Comparison of ENCODE assay signal across 9 cellular contexts in genomic region chr10:84541289-84541637, GRCh38.
DNase-seq lines count a peak whose midpoint lies in the region; ATAC-seq and TF ChIP-seq lines count a peak whose summit lies in the region.
"Had no signal": no experiment of that assay in that cellular context is flagged by ENCODE, and none has a peak within 500 bp of the region (broad histone marks: within the 10 kb centered on the region; RNA-seq: fewer than 3 reads in every experiment).

No MANE protein-coding gene starts in this region.

- DNase-seq in DND-41 (no peak), IMR-90 (no peak), ecto neural progenitor cell (ENCODE audit: low spot score) (peak; percentile 61), natural killer cell (no peak), NCI-H128 (lab: John Stamatoyannopoulos, UW; ENCODE audit: unreplicated experiment) (no peak), NCI-H1048 (lab: John Stamatoyannopoulos, UW) (no peak)
- DNase-seq: NCI-H1436 treated with DMSO at 0.1 percent for 48 hours had no signal

- CTCF ChIA-PET in IMR-90 (lab: Yijun Ruan, JAX) = interaction anchor here (1.2 kb wide), 1 partner anchor 20 kb away, joined by 4 read pairs; no protein-coding TSS in a partner anchor

- POLR2A ChIA-PET in IMR-90 (lab: Charles Lee; ENCODE audit: unreplicated experiment) = no interaction called here

- H3K4ac ChIP-seq in IMR-90 (ENCODE audit: low read depth, low read length) = no peak overlapping the region; the same call in 1 of the 2 replicates

- peaks cover 7 to 12% of the 10 kb centered on the region in 2 donors for H3K4me1 Mint-ChIP-seq in natural killer cell

- H3K36me3 Mint-ChIP-seq in natural killer cell = no peaks in the 10 kb centered on the region

- no peak overlapping the region for H3K14ac ChIP-seq in IMR-90 (replicated peaks; ENCODE audit: low read depth, low read length)

- H2AK9ac ChIP-seq in IMR-90 (replicated peaks; ENCODE audit: low read depth, low read length, poor library complexity) = peak overlapping the region; percentile 58

- H3K18ac ChIP-seq in IMR-90 (ENCODE audit: low read depth, low read length) = no peak overlapping the region

- H2BK5ac ChIP-seq in IMR-90 (ENCODE audit: low read depth, low read length, poor library complexity, severe bottlenecking) = no peak overlapping the region

- intact Hi-C loops in IMR-90 (cut with micrococcal nuclease) = no loop called here
- intact Hi-C loops in natural killer cell (cut with micrococcal nuclease) = no loop called here

- H3K79me1 ChIP-seq in IMR-90 (ENCODE audit: low read depth in 1 of 2, low read length in 2 of 2) = no peaks in the 10 kb centered on the region

- dilution Hi-C loops in IMR-90 (cut with HindIII; ENCODE audit: low sequenced_read_pairs, unreplicated experiment) = no loop called here

- ATAC-seq in DND-41 (ENCODE audit: insufficient read depth, low read depth) = no peak
- no peak for ATAC-seq in IMR-90 (ENCODE audit: low read depth)
- no peak for ATAC-seq in natural killer cell
- no peak for ATAC-seq in GM19324 (IDR thresholded peaks at IDR 0.05; ENCODE audit: low FRiP score, unreplicated experiment)
- ATAC-seq in HG02571 (IDR thresholded peaks at IDR 0.05; ENCODE audit: unreplicated experiment) = no peak

- H4K20me1 ChIP-seq in DND-41 (ENCODE audit: insufficient read depth, low read length) (no peaks in the 10 kb centered on the region; the same call in 1 of the 2 replicates), IMR-90 (ENCODE audit: insufficient read depth, low read length) (no peaks in the 10 kb centered on the region)

- peaks cover 18% of the 10 kb centered on the region for H3K27me3 ChIP-seq in DND-41 (ENCODE audit: insufficient read depth, low read length, poor library complexity)
- peaks cover 7% of the 10 kb centered on the region; the same call in 1 of the 2 replicates for H3K27me3 ChIP-seq in IMR-90 (ENCODE audit: control insufficient read depth, insufficient read depth, low read length)

- H3K4me3 ChIP-seq in DND-41 (ENCODE audit: low read depth in 1 of 2, low read length in 2 of 2) (no peak overlapping the region), IMR-90 (ENCODE audit: insufficient read depth, low read depth, low read length) (no peak overlapping the region)

- no peak for TF ChIP-seq RAD21 in IMR-90 (IDR thresholded peaks at IDR 0.05; ENCODE audit: low read length)

- no peaks in the 10 kb centered on the region for H3K9me3 Mint-ChIP-seq in natural killer cell

- H3K4me1 ChIP-seq in DND-41 (ENCODE audit: insufficient read depth, low read length) (peaks cover 5% of the 10 kb centered on the region; the same call in 1 of the 2 replicates), IMR-90 (ENCODE audit: control insufficient read depth, insufficient read depth, low read length) (peaks cover 11% of the 10 kb centered on the region)

- no peak overlapping the region; a peak in 1 of 4 replicates for H4K8ac ChIP-seq in IMR-90 (ENCODE audit: low read depth in 2 of 2, low read length in 2 of 2)

- in situ Hi-C loops in IMR-90 (cut with MboI; ENCODE audit: low sequenced_read_pairs) = loop anchor here (5.0 kb wide), 1 partner anchor 1831 kb away; no protein-coding TSS in a partner anchor

- no peak overlapping the region; the same call in 1 of the 2 replicates for H2AK5ac ChIP-seq in IMR-90 (ENCODE audit: low read depth, low read length)

- H3K9me3 ChIP-seq in DND-41 (ENCODE audit: insufficient read depth, low read length, severe bottlenecking) = no peaks in the 10 kb centered on the region
- H3K9me3 ChIP-seq in IMR-90 (ENCODE audit: control insufficient read depth, insufficient read depth, low read length) = no peaks in the 10 kb centered on the region

- H3K27ac ChIP-seq in DND-41 (ENCODE audit: low read length) (no peak overlapping the region), IMR-90 (ENCODE audit: insufficient read depth, low read length) (no peak overlapping the region)

- TF ChIP-seq CTCF in DND-41 (IDR thresholded peaks at IDR 0.05; ENCODE audit: borderline replicate concordance, extremely low read depth, low read length, poor library complexity, severe bottlenecking) = peak; percentile 35
- no peak for TF ChIP-seq CTCF in IMR-90 (conservative IDR thresholded peaks at IDR 0.05; ENCODE audit: low read depth, low read length)
- TF ChIP-seq CTCF in natural killer cell (IDR thresholded peaks at IDR 0.05) = no peak

- no peak overlapping the region for H3K23ac ChIP-seq in IMR-90 (ENCODE audit: low read depth, low read length)

- H3K9ac ChIP-seq in DND-41 (ENCODE audit: low read depth, low read length) (no peak overlapping the region), IMR-90 (ENCODE audit: low read depth, low read length) (no peak overlapping the region)

- 86% methylated on average over 1 of the region's 6 CpGs; no CpG with 5 or more reads in 1 of the 2 experiments for WGBS in IMR-90 (ENCODE audit: extremely low coverage in 2 of 2, insufficient read length in 1 of 2), 2 experiments

- H3K27me3 Mint-ChIP-seq in natural killer cell (ENCODE audit: low read depth in 2 of 2) = peaks cover 15 to 28% of the 10 kb centered on the region in 2 donors

- H2AFZ ChIP-seq in DND-41 (ENCODE audit: low read depth, low read length) = no peak overlapping the region
- peak overlapping the region; percentile 95 for H2AFZ ChIP-seq in IMR-90 (replicated peaks; ENCODE audit: low read length, poor library complexity)

- H3K9me1 ChIP-seq in IMR-90 (ENCODE audit: insufficient read depth, low read length) = peaks cover 2% of the 10 kb centered on the region; the same call in 1 of the 2 replicates

- TF ChIP-seq POLR2A in IMR-90 (IDR thresholded peaks at IDR 0.05; ENCODE audit: low read depth, low read length) = no peak

- no peak overlapping the region for H4K5ac ChIP-seq in IMR-90 (ENCODE audit: low read depth, low read length)

- H3K4me3 Mint-ChIP-seq in natural killer cell = peak overlapping the region; percentile 42

- no peak overlapping the region for H4K91ac ChIP-seq in IMR-90 (ENCODE audit: insufficient read depth, low read depth, low read length)

- H2BK120ac ChIP-seq in IMR-90 (ENCODE audit: low read depth, low read length) = peak overlapping the region; percentile 44; the same call in 1 of the 2 replicates

- H3K27ac Mint-ChIP-seq in natural killer cell = no peak overlapping the region

- no peak overlapping the region for H3K56ac ChIP-seq in IMR-90 (ENCODE audit: extremely low read depth, insufficient read depth, low read length)

- no peaks in the 10 kb centered on the region for H3K79me2 ChIP-seq in DND-41 (ENCODE audit: insufficient read depth, low read length)

- no peak overlapping the region for H2BK20ac ChIP-seq in IMR-90 (ENCODE audit: low read depth, low read length)

- H3K4me2 ChIP-seq in DND-41 (ENCODE audit: insufficient read depth, low read length) = no peak overlapping the region
- no peak overlapping the region; the same call in 1 of the 2 replicates for H3K4me2 ChIP-seq in IMR-90 (ENCODE audit: low read depth, low read length)

- no peak overlapping the region for H2BK15ac ChIP-seq in IMR-90 (ENCODE audit: low read depth, low read length)

- H3K36me3 ChIP-seq in DND-41 (ENCODE audit: insufficient read depth, low read length) (no peaks in the 10 kb centered on the region), IMR-90 (ENCODE audit: control insufficient read depth, insufficient read depth, low read length) (no peaks in the 10 kb centered on the region)

- no TSS peak for BruUV-seq in IMR-90 (replicated peaks; lab: Mats Ljungman, UMichigan)

TF ChIP-seq in IMR-90, 13 proteins besides CTCF, POLR2A, EP300 and RAD21:
- TF ChIP-seq RCOR1 (IDR thresholded peaks at IDR 0.05; ENCODE audit: insufficient replicate concordance, low read length) = no peak
- no peak for TF ChIP-seq SMC3 (IDR thresholded peaks at IDR 0.05; ENCODE audit: low read depth, low read length)
- no peak for TF ChIP-seq MAZ (IDR thresholded peaks at IDR 0.05; ENCODE audit: borderline replicate concordance, low read depth, low read length)
- no peak for TF ChIP-seq CHD1 (IDR thresholded peaks at IDR 0.05; ENCODE audit: low read depth, low read length)
- TF ChIP-seq MAFK (IDR thresholded peaks at IDR 0.05; ENCODE audit: low read depth, low read length) = no peak
- no peak for TF ChIP-seq FOS (IDR thresholded peaks at IDR 0.05; ENCODE audit: low read depth, low read length)
- TF ChIP-seq RFX5 (IDR thresholded peaks at IDR 0.05; ENCODE audit: low read depth, low read length) = no peak
- no peak for TF ChIP-seq CEBPB (IDR thresholded peaks at IDR 0.05; ENCODE audit: low read depth, low read length)
- TF ChIP-seq MXI1 (IDR thresholded peaks at IDR 0.05; ENCODE audit: borderline replicate concordance, low read depth, low read length) = no peak
